Comparison of ENCODE assay signal across 8 cellular contexts in the genomic region with DNA sequence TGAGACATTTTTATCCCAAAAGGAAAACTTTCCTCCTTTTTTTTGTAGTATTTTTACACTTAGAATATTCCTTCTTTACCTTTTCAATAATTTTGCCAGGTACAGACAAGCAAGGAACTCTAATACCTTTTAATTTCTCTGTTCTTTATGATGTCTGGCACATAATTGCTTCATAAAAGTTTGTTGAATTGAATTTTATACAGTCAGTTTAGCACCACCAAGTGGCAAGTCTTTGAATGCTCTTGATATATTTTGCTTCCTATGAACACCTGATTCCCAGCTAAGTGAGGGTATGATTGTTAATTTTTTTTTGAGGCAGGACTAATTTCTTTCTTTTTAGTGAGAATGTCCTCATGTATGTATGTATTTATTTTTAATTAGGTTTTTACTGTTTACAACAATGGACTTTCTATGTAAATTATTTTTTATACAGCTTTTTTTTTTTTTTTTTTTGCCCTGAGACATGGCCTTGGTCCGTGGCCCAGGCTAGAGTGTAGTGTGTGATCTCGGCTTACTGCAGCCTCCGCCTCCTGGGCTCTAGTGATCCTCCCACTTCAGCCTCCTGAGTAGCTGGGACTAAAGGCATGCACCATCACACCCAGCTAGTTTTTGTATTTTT. TPM values are rescaled to one million over a fixed set of nuclear protein-coding genes. Genes with fewer than 3 reads are reported as not detected.
DNase-seq lines count a peak whose midpoint lies in the region; ATAC-seq, FAIRE-seq and TF ChIP-seq lines count a peak whose summit lies in the region.

No MANE protein-coding gene starts in this region.

- H3K9me3 ChIP-seq in H1 (ENCODE audit: insufficient read depth in 2 of 2, low read depth in 1 of 2, low read length in 1 of 2): peaks cover 1 to 5% of the 10 kb centered on the region in 2 experiments; a peak in 3 of 4 replicates

- TF ChIP-seq POLR2A in H1 (IDR thresholded peaks at IDR 0.05; ENCODE audit: control extremely low read depth in 1 of 2, low read depth in 2 of 2, low read length in 2 of 2): no peak

- TF ChIP-seq CTCF in GM20000 (IDR thresholded peaks at IDR 0.05; ENCODE audit: extremely low read depth, missing control alignments): peak; percentile 19
- peak in 1 of 3 experiments; percentile 48; a peak in 2 of 4 replicates for TF ChIP-seq CTCF in H1 (IDR thresholded peaks at IDR 0.05; ENCODE audit: control extremely low read depth in 1 of 3, insufficient read depth in 1 of 3, low read depth in 1 of 3, low read length in 3 of 3)
- peak; percentile 60 for TF ChIP-seq CTCF in osteocyte (IDR thresholded peaks at IDR 0.05)

- no peaks in the 10 kb centered on the region for H3K9me3 Mint-ChIP-seq in osteocyte (ENCODE audit: unreplicated experiment)

- no peak overlapping the region for H3K4me3 Mint-ChIP-seq in osteocyte (ENCODE audit: unreplicated experiment)

- peaks cover 12% of the 10 kb centered on the region for H3K36me3 Mint-ChIP-seq in osteocyte (ENCODE audit: unreplicated experiment)

- peak; percentile 35 for DNase-seq in COLO829 (ENCODE audit: low spot score)
- no peak for DNase-seq in GM20000 (ENCODE audit: low spot score)
- DNase-seq in NCI-H774 (lab: John Stamatoyannopoulos, UW): peak; percentile 52
- DNase-seq in H1 (ENCODE audit: low read depth in 1 of 2, low spot score in 2 of 2): no peak
- DNase-seq in osteocyte (ENCODE audit: extremely low spot score, unreplicated experiment): no peak
- DNase-seq in GM19238 (ENCODE audit: insufficient read length, low spot score): no peak

- no peak overlapping the region for H3K14ac ChIP-seq in H1 (ENCODE audit: insufficient read length)

- no peak overlapping the region for H3K9ac ChIP-seq in H1 (replicated peaks in 1 of 4; ENCODE audit: extremely low read depth in 1 of 4, low read depth in 3 of 4, low read length in 3 of 4)

- H3K27me3 Mint-ChIP-seq in osteocyte (ENCODE audit: unreplicated experiment): no peaks in the 10 kb centered on the region

- no peak overlapping the region for H3K18ac ChIP-seq in H1 (ENCODE audit: extremely low read depth, low read length)

- no peak overlapping the region for H3K56ac ChIP-seq in H1 (replicated peaks; ENCODE audit: insufficient read length, low read depth, low read length)

- H2BK12ac ChIP-seq in H1 (ENCODE audit: low read depth, low read length): no peak overlapping the region

- no peak for TF ChIP-seq EP300 in H1 (IDR thresholded peaks at IDR 0.05; ENCODE audit: borderline replicate concordance in 1 of 2, low read depth in 2 of 2, low read length in 2 of 2)

- H3K36me3 ChIP-seq in H1 (ENCODE audit: control insufficient read depth in 2 of 4, insufficient read depth in 4 of 4, low read length in 3 of 4): no peaks in the 10 kb centered on the region; a peak in 1 of 8 replicates

- no peak overlapping the region for H3K4ac ChIP-seq in H1 (replicated peaks; ENCODE audit: insufficient read length, low read depth, low read length)

- H2BK20ac ChIP-seq in H1 (ENCODE audit: low read length): no peak overlapping the region

- H3K23me2 ChIP-seq in H1 (ENCODE audit: low read depth, low read length): no peaks in the 10 kb centered on the region

- H3K79me1 ChIP-seq in H1 (ENCODE audit: low read depth, low read length): peaks cover 3% of the 10 kb centered on the region

- FAIRE-seq in H1 (lab: Jason Lieb, UNC): no peak

- no peaks in the 10 kb centered on the region for H3K27me3 ChIP-seq in H1 (replicated peaks in 1 of 4; ENCODE audit: control insufficient read depth in 3 of 4, extremely low read depth in 1 of 4, insufficient read depth in 3 of 4, low read length in 3 of 4)

- no peak overlapping the region for H3K27ac ChIP-seq in H1 (ENCODE audit: low read depth, low read length)

- no peak overlapping the region for H2AFZ ChIP-seq in H1 (ENCODE audit: low read length)

- no peak overlapping the region for H3K4me3 ChIP-seq in H1 (ENCODE audit: extremely low read depth in 1 of 4, insufficient read depth in 2 of 4, low read depth in 3 of 4, low read length in 4 of 4)

- peak; percentile 16 to 23; a peak in 3 of 4 replicates for TF ChIP-seq RAD21 in H1 (IDR thresholded peaks at IDR 0.05 in 1 of 2, conservative IDR thresholded peaks at IDR 0.05 in 1 of 2; ENCODE audit: low read depth in 2 of 2, low read length in 2 of 2)

- peaks cover 11 to 91% of the 10 kb centered on the region in 2 experiments for H3K79me2 ChIP-seq in H1 (ENCODE audit: control insufficient read depth in 1 of 2, insufficient read depth in 2 of 2, low read length in 2 of 2)

- no peak overlapping the region for H4K8ac ChIP-seq in H1 (ENCODE audit: extremely low read depth, insufficient read depth, low read length)

- H3K4me1 Mint-ChIP-seq in osteocyte (ENCODE audit: unreplicated experiment): peaks cover 25% of the 10 kb centered on the region

- no peak overlapping the region for H3K4me2 ChIP-seq in H1 (ENCODE audit: insufficient read depth in 1 of 2, low read depth in 2 of 2, low read length in 2 of 2)

- peaks cover 0 to 1% (median 0%) of the 10 kb centered on the region in 4 experiments; a peak in 1 of 7 replicates for H3K4me1 ChIP-seq in H1 (replicated peaks in 1 of 4; ENCODE audit: control insufficient read depth in 3 of 4, insufficient read depth in 4 of 4, low read length in 3 of 4)

- WGBS in H1 (ENCODE audit: extremely low coverage in 1 of 2, insufficient coverage in 1 of 2, insufficient read length in 1 of 2, insufficient replicate concordance in 2 of 2, low coverage in 1 of 2, low lambda C conversion rate in 2 of 2, missing lambda C conversion rate in 1 of 2), 2 experiments: 100% methylated on average over 2 of the region's 3 CpGs; no CpG with 5 or more reads in 1 of the 2 experiments

- no peak overlapping the region for H4K5ac ChIP-seq in H1 (ENCODE audit: insufficient read length, low read depth, low read length)

- H2BK5ac ChIP-seq in H1 (ENCODE audit: low read depth, low read length): no peak overlapping the region

- H2BK120ac ChIP-seq in H1 (replicated peaks; ENCODE audit: low read depth, low read length): no peak overlapping the region

- H3K27ac Mint-ChIP-seq in osteocyte (ENCODE audit: unreplicated experiment): no peak overlapping the region

- no peak overlapping the region for H4K91ac ChIP-seq in H1 (replicated peaks; ENCODE audit: insufficient read length, low read length)

- H4K20me1 ChIP-seq in H1 (replicated peaks in 1 of 2; ENCODE audit: control insufficient read depth in 1 of 2, insufficient read depth in 2 of 2, low read length in 2 of 2): peaks cover 5 to 9% of the 10 kb centered on the region in 2 experiments

- POLR2A ChIA-PET in H1 (lab: Charles Lee; ENCODE audit: partially characterized antibody): no interaction called here

- no peak overlapping the region for H2BK15ac ChIP-seq in H1 (ENCODE audit: low read length)

- CTCF ChIA-PET in H1 (lab: Charles Lee; ENCODE audit: partially characterized antibody): interaction anchor here (0.6 to 2.7 kb wide), 15 partner anchors 9 to 114 kb away, joined by 3 to 11 read pairs (median 3); a partner anchor contains a TSS

- H3K23ac ChIP-seq in H1 (ENCODE audit: insufficient read length): no peak overlapping the region

- H2AK5ac ChIP-seq in H1 (ENCODE audit: low read depth, low read length): no peak overlapping the region

- no peak for ATAC-seq in GM21423 (IDR thresholded peaks at IDR 0.05; ENCODE audit: unreplicated experiment)
- ATAC-seq in GM19324 (IDR thresholded peaks at IDR 0.05; ENCODE audit: low FRiP score, unreplicated experiment): no peak

TF ChIP-seq in H1, 55 proteins besides CTCF, POLR2A, EP300 and RAD21:
- TF ChIP-seq CHD1 (IDR thresholded peaks at IDR 0.05; ENCODE audit: low read depth, low read length) (no peak), TEAD4 (IDR thresholded peaks at IDR 0.05; ENCODE audit: low read depth, low read length) (no peak), FOSL1 (IDR thresholded peaks at IDR 0.05; ENCODE audit: insufficient read depth, low read depth, low read length) (no peak), BCL11A (IDR thresholded peaks at IDR 0.05; ENCODE audit: low read depth in 2 of 2, low read length in 2 of 2) (no peak), SAP30 (IDR thresholded peaks at IDR 0.05; ENCODE audit: insufficient read depth, insufficient replicate concordance, low read length) (no peak), CBX8 (IDR thresholded peaks at IDR 0.05; ENCODE audit: borderline replicate concordance, low read depth, low read length) (no peak), NANOG (IDR thresholded peaks at IDR 0.05; ENCODE audit: insufficient read depth, low read depth, low read length, poor library complexity, severe bottlenecking) (no peak), KDM4A (IDR thresholded peaks at IDR 0.05; ENCODE audit: low read depth, low read length, severe bottlenecking) (no peak), SP2 (IDR thresholded peaks at IDR 0.05; ENCODE audit: low read length) (no peak), CEBPB (IDR thresholded peaks at IDR 0.05; ENCODE audit: low read depth, low read length) (no peak), POU5F1 (IDR thresholded peaks at IDR 0.05; ENCODE audit: low read depth, low read length) (no peak), GABPA (IDR thresholded peaks at IDR 0.05; ENCODE audit: borderline replicate concordance, insufficient read depth, low read length) (no peak), GTF2F1 (IDR thresholded peaks at IDR 0.05; ENCODE audit: borderline replicate concordance, low read depth, low read length) (no peak), SUZ12 (IDR thresholded peaks at IDR 0.05; ENCODE audit: low read length) (no peak), SIRT6 (IDR thresholded peaks at IDR 0.05; ENCODE audit: low read length) (no peak), TAF7 (optimal IDR thresholded peaks at IDR 0.05; ENCODE audit: borderline replicate concordance, low read depth, low read length) (no peak), SP1 (IDR thresholded peaks at IDR 0.05; ENCODE audit: low read depth, low read length) (no peak), KDM5A (IDR thresholded peaks at IDR 0.05; ENCODE audit: low read length) (no peak), ASH2L (IDR thresholded peaks at IDR 0.05; ENCODE audit: low read length) (no peak), TCF12 (IDR thresholded peaks at IDR 0.05; ENCODE audit: low read depth, low read length) (no peak)

RNA-seq across cellular contexts. Expression of a gene that starts 6.9 kb away (rescaled TPM):
- 45.1 and 46.1 TPM in 2 replicates for total RNA-seq in H1 (2021; fragmentation: NEBNext Ultra II Directional; extraction: Animal tissue kit (Norgen Biotek cat#: 25700))
- 6.9 and 13.5 TPM in 2 replicates for polyA plus RNA-seq in H1 (2011; rRNA removed)
- polyA plus RNA-seq in H1 (2011; cell fraction: cytosol; rRNA removed): 20.0 TPM
- polyA plus RNA-seq in H1 (2011; cell fraction: nucleus; rRNA removed): 9.0 TPM
- 18.4 to 35.1 TPM (median 22.2 TPM) in 4 replicates for polyA plus RNA-seq in H1 (2012, experiment 1 of 2)
- polyA plus RNA-seq in H1 (2012, experiment 2 of 2): 2.2 TPM
- 25.2 TPM for polyA plus RNA-seq in H1 (2013, experiment 1 of 2)
- 24.4 TPM for polyA plus RNA-seq in H1 (2013, experiment 2 of 2)
- polyA minus RNA-seq in H1 (2011; rRNA and poly(A)+ RNA removed): 22.5 and 31.4 TPM in 2 replicates
- polyA minus RNA-seq in H1 (2011; cell fraction: cytosol; rRNA and poly(A)+ RNA removed): 14.2 TPM
- polyA minus RNA-seq in H1 (2011; cell fraction: nucleus; rRNA and poly(A)+ RNA removed): 35.1 TPM
- 50.9 and 52.2 TPM in 2 replicates for total RNA-seq in osteocyte

Comparison
In these comparisons a context has a peak if more than half of its experiments do, and no peak if none do; other contexts are left out.
1. DNase-seq: peak in COLO829 (single experiment) and NCI-H774 (single experiment); none in GM20000 (single experiment), H1 (0 of 2), osteocyte (single experiment) and GM19238 (single experiment).